ENCODE assay signal across 19 cellular contexts in the genomic region with DNA sequence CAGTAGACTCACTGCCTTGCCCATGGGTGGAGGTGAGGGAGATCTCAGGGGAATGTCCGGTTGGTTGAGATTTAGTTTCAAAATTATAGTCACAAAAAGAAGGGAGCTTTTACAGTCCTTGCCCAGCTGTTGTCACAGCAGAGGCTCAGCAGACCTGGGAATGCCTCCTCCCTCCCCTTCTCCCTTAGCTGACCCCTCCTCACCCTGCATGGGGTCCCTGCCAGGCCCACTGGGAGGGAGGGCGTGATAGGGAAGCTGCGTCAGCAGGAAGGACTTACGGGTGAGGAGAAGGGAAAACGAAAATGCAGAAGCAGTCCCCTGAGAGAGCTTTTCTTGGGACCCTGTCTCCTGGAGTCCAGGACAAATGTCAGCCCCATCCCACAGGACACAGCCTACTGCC. TPM values are rescaled to one million over a fixed set of nuclear protein-coding genes. Genes with fewer than 3 reads are reported as not detected.
DNase-seq lines count a peak whose midpoint lies in the region; ATAC-seq, FAIRE-seq and TF ChIP-seq lines count a peak whose summit lies in the region.
"Had no signal": no experiment of that assay in that cellular context is flagged by ENCODE, and none has a peak within 500 bp of the region (broad histone marks: within the 10 kb centered on the region; RNA-seq: fewer than 3 reads in every experiment).

No MANE protein-coding gene starts in this region.

- H4K20me1 ChIP-seq in BLaER1 (no peaks in the 10 kb centered on the region), OCI-LY3 (ENCODE audit: insufficient read depth, low read length) (no peaks in the 10 kb centered on the region)
- H4K20me1 ChIP-seq in BLaER1 treated with 17β-estradiol and CSF1 and Interleukin-3, amounts not matched to agents 10 nM and 100 nM, result no peaks in the 10 kb centered on the region

- DNase-seq in left kidney (ENCODE audit: low read depth, low spot score), result peak; percentile 62
- DNase-seq in kidney, result no peak
- DNase-seq in T-helper 2 cell treated with Interferon-gamma antibody and Interleukin-4, amounts not matched to agents 5 μg/mL and 100 μg/mL, for 36 hours (ENCODE audit: low spot score), result no peak
- no peak for DNase-seq in NCI-H526 treated with DMSO at 0.1 percent for 48 hours (lab: John Stamatoyannopoulos, UW)
- DNase-seq: BE2C; Caco-2; CD8-positive, alpha-beta memory T cell; DMS53; GM23248; HCEC 1CT; HFFc6 had no signal

- peak overlapping the region; percentile 86 for H3K4me2 ChIP-seq in BLaER1
- H3K4me2 ChIP-seq in BLaER1 treated with 17β-estradiol and CSF1 and Interleukin-3, amounts not matched to agents 10 nM and 100 nM, result peak overlapping the region; percentile 48 to 91 (median 82)
- 0 out of 2 replicates have a peak overlapping the region, but pooled peaks have one; percentile 4 for H3K4me2 ChIP-seq in OCI-LY3 (ENCODE audit: low read length)
- H3K4me2 ChIP-seq: A549 had no signal

- no peaks in the 10 kb centered on the region for H3K9me3 Mint-ChIP-seq in T-helper 2 cell treated with Interferon-gamma antibody and Interleukin-4, amounts not matched to agents 5 μg/mL and 100 μg/mL, for 36 hours
- H3K9me3 Mint-ChIP-seq: CD8-positive, alpha-beta memory T cell; HFFc6 had no signal

- H3K27ac Mint-ChIP-seq in T-helper 2 cell treated with Interferon-gamma antibody and Interleukin-4, amounts not matched to agents 5 μg/mL and 100 μg/mL, for 36 hours, result no peak overlapping the region
- H3K27ac Mint-ChIP-seq: CD8-positive, alpha-beta memory T cell; HFFc6 had no signal

- H3K4me1 ChIP-seq in BLaER1 (peaks cover 75% of the 10 kb centered on the region), OCI-LY3 (ENCODE audit: low read length) (no peaks in the 10 kb centered on the region), kidney (ENCODE audit: control insufficient read depth in 1 of 2, insufficient read depth in 1 of 2, low read depth in 1 of 2, low read length in 2 of 2) (no peaks in the 10 kb centered on the region)
- H3K4me1 ChIP-seq in BLaER1 treated with 17β-estradiol and CSF1 and Interleukin-3, amounts not matched to agents 10 nM and 100 nM, result peaks cover 34 to 77% (median 63%) of the 10 kb centered on the region in 10 experiments
- H3K4me1 ChIP-seq: A549, BE2C, Caco-2 had no signal

- no peaks in the 10 kb centered on the region for H3K79me2 ChIP-seq in OCI-LY3 (ENCODE audit: low read length)

- H3K9ac ChIP-seq in BLaER1, result no peak overlapping the region
- H3K9ac ChIP-seq in BLaER1 treated with 17β-estradiol and CSF1 and Interleukin-3, amounts not matched to agents 10 nM and 100 nM, result peak overlapping the region in 2 of 11 experiments; percentile 21 to 39; a peak in 2 of 22 replicates
- no peak overlapping the region for H3K9ac ChIP-seq in OCI-LY3 (ENCODE audit: low read length)
- H3K9ac ChIP-seq in kidney (ENCODE audit: low read length in 2 of 2), result no peak overlapping the region
- H3K9ac ChIP-seq: GM23248 had no signal

- TF ChIP-seq CTCF in OCI-LY3 (IDR thresholded peaks at IDR 0.05; ENCODE audit: low read depth, low read length), result no peak
- TF ChIP-seq CTCF in kidney (IDR thresholded peaks at IDR 0.05; ENCODE audit: borderline replicate concordance, extremely low read depth, insufficient read depth), result no peak

- no peak for ATAC-seq in HG02970 (IDR thresholded peaks at IDR 0.05; ENCODE audit: low FRiP score, unreplicated experiment)
- ATAC-seq: A549, GM12878 had no signal

- H3K4me3 ChIP-seq in BLaER1, result no peak overlapping the region
- no peak overlapping the region for H3K4me3 ChIP-seq in BLaER1 treated with 17β-estradiol and CSF1 and Interleukin-3, amounts not matched to agents 10 nM and 100 nM
- H3K4me3 ChIP-seq in OCI-LY3 (ENCODE audit: low read length), result no peak overlapping the region
- H3K4me3 ChIP-seq in kidney (ENCODE audit: low read length in 2 of 2), result no peak overlapping the region
- H3K4me3 ChIP-seq: A549, GM12878, GM23248 had no signal

- no peaks in the 10 kb centered on the region for H3K36me3 Mint-ChIP-seq in T-helper 2 cell treated with Interferon-gamma antibody and Interleukin-4, amounts not matched to agents 5 μg/mL and 100 μg/mL, for 36 hours (ENCODE audit: low read depth)
- H3K36me3 Mint-ChIP-seq: CD8-positive, alpha-beta memory T cell had no signal

- H3K27ac ChIP-seq in BLaER1 (peak overlapping the region; percentile 55), OCI-LY3 (ENCODE audit: low read length) (no peak overlapping the region), kidney (ENCODE audit: low read depth in 2 of 2, low read length in 2 of 2) (no peak overlapping the region)
- peak overlapping the region in 3 of 11 experiments; percentile 15 to 49 (median 19); a peak in 5 of 22 replicates for H3K27ac ChIP-seq in BLaER1 treated with 17β-estradiol and CSF1 and Interleukin-3, amounts not matched to agents 10 nM and 100 nM
- H3K27ac ChIP-seq: A549, GM23248, HL-60 had no signal

- H3K4me3 Mint-ChIP-seq in T-helper 2 cell treated with Interferon-gamma antibody and Interleukin-4, amounts not matched to agents 5 μg/mL and 100 μg/mL, for 36 hours, result no peak overlapping the region
- H3K4me3 Mint-ChIP-seq: CD8-positive, alpha-beta memory T cell; HFFc6 had no signal

- H3K4me1 Mint-ChIP-seq in T-helper 2 cell treated with Interferon-gamma antibody and Interleukin-4, amounts not matched to agents 5 μg/mL and 100 μg/mL, for 36 hours (ENCODE audit: low read depth), result no peaks in the 10 kb centered on the region

- no peak overlapping the region for H2AFZ ChIP-seq in OCI-LY3 (ENCODE audit: low read depth, low read length)
- H2AFZ ChIP-seq: GM23248 had no signal

- no peaks in the 10 kb centered on the region for H3K9me3 ChIP-seq in BLaER1
- no peaks in the 10 kb centered on the region for H3K9me3 ChIP-seq in BLaER1 treated with 17β-estradiol and CSF1 and Interleukin-3, amounts not matched to agents 10 nM and 100 nM (replicated peaks in 1 of 11)
- H3K9me3 ChIP-seq in OCI-LY3 (ENCODE audit: insufficient read depth, low read length), result no peaks in the 10 kb centered on the region
- H3K9me3 ChIP-seq in kidney (ENCODE audit: control insufficient read depth in 1 of 2, low read length in 2 of 2), result no peaks in the 10 kb centered on the region
- H3K9me3 ChIP-seq: A549, BE2C, Caco-2 had no signal

- H3K36me3 ChIP-seq in BLaER1 (no peaks in the 10 kb centered on the region), OCI-LY3 (replicated peaks; ENCODE audit: low read depth, low read length) (no peaks in the 10 kb centered on the region), kidney (ENCODE audit: control insufficient read depth in 1 of 2, insufficient read depth in 2 of 2, low read length in 2 of 2) (no peaks in the 10 kb centered on the region)
- H3K36me3 ChIP-seq in BLaER1 treated with 17β-estradiol and CSF1 and Interleukin-3, amounts not matched to agents 10 nM and 100 nM, result no peaks in the 10 kb centered on the region
- H3K36me3 ChIP-seq: BE2C had no signal

- H3K27me3 ChIP-seq in BLaER1, result no peaks in the 10 kb centered on the region
- no peaks in the 10 kb centered on the region; a peak in 1 of 22 replicates for H3K27me3 ChIP-seq in BLaER1 treated with 17β-estradiol and CSF1 and Interleukin-3, amounts not matched to agents 10 nM and 100 nM
- peaks cover 23% of the 10 kb centered on the region for H3K27me3 ChIP-seq in OCI-LY3 (ENCODE audit: low read depth, low read length)
- H3K27me3 ChIP-seq: BE2C had no signal

- intact Hi-C loops in kidney (cut with DNase I), result no loop called here

- peaks cover 3% of the 10 kb centered on the region for H3K27me3 Mint-ChIP-seq in T-helper 2 cell treated with Interferon-gamma antibody and Interleukin-4, amounts not matched to agents 5 μg/mL and 100 μg/mL, for 36 hours (ENCODE audit: low read depth)

- FAIRE-seq in kidney (lab: Jason Lieb, UNC), result no peak
- FAIRE-seq: A549, GM12878, GM18507 had no signal

RNA-seq across cellular contexts. Expression of gene SCN5A, which starts 18.9 kb away (rescaled TPM):
- 0.72 TPM for total RNA-seq in kidney
- 0.06 TPM for polyA plus RNA-seq in kidney (ENCODE audit: insufficient read depth, low read depth, low replicate concordance)
- total RNA-seq: GM12878, GM23248 had no signal
- polyA plus RNA-seq: CD8-positive, alpha-beta memory T cell; GM12878; GM23248 had no signal

Comparison
In these comparisons a context has a peak if more than half of its experiments do, and no peak if none do; other contexts are left out.
1. H3K4me2 ChIP-seq: peak in every context shown above with its lines; median percentile 86 in BLaER1; 82 in BLaER1 treated with 17β-estradiol and CSF1 and Interleukin-3, amounts not matched to agents 10 nM and 100 nM; 4 in OCI-LY3.